In the genomic region with DNA sequence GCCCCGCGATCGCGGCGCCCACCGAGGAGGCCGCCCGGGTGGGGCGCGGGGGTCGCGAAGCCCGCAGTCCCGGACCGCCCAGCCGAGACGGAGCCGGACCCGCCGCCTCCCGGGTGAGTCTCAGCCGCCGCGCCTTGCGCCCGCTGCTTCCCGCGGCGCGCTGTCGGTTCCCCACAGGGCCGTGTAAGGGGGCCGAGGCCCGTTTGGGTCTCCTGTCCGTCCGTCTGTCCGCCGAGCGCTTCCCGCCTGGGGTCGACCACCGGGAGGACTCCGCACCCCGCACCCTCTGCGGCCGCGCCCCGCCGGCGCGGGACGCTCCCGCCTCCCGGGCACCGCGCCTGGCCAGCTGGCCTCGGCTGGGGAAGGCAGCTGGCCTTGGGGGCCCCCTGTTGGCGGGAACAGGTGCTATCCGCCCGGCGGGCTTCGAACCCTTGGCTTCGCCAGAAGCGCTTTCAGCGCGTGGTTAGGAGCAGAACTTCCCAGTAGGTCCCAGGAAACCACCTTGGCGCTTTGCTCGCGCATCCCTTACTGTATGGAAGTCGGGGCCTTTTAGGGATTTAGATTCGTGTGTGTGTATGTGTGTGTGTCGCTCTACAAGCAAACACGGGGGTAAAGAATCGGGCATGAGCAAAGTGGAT, we compare ENCODE assay signal across 1 cellular context.
TF ChIP-seq lines count a peak whose summit lies in the region.

No MANE protein-coding gene starts in this region.

TF ChIP-seq in H1, 55 proteins besides CTCF, POLR2A, EP300 and RAD21 (continued from another document):
- peak; percentile 84 for TF ChIP-seq E2F6 (IDR thresholded peaks at IDR 0.05)
- TF ChIP-seq POU5F1 (IDR thresholded peaks at IDR 0.05; ENCODE audit: low read depth, low read length), result no peak
- no peak for TF ChIP-seq EZH2 (IDR thresholded peaks at IDR 0.05; ENCODE audit: low read depth, low read length, severe bottlenecking)
- no peak for TF ChIP-seq JUN (IDR thresholded peaks at IDR 0.05; ENCODE audit: low read depth, low read length)
- TF ChIP-seq KDM1A (IDR thresholded peaks at IDR 0.05; ENCODE audit: borderline replicate concordance, low read length), result peak; percentile 52; the same call in 1 of the 2 replicates
- TF ChIP-seq BACH1 (IDR thresholded peaks at IDR 0.05; ENCODE audit: low read length), result no peak
- TF ChIP-seq, protein P1, sequence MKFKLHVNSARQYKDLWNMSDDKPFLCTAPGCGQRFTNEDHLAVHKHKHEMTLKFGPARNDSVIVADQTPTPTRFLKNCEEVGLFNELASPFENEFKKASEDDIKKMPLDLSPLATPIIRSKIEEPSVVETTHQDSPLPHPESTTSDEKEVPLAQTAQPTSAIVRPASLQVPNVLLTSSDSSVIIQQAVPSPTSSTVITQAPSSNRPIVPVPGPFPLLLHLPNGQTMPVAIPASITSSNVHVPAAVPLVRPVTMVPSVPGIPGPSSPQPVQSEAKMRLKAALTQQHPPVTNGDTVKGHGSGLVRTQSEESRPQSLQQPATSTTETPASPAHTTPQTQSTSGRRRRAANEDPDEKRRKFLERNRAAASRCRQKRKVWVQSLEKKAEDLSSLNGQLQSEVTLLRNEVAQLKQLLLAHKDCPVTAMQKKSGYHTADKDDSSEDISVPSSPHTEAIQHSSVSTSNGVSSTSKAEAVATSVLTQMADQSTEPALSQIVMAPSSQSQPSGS (IDR thresholded peaks at IDR 0.05; ENCODE audit: low read length), result no peak
- TF ChIP-seq KDM5A (IDR thresholded peaks at IDR 0.05; ENCODE audit: low read length), result no peak
- TF ChIP-seq CHD2 (IDR thresholded peaks at IDR 0.05; ENCODE audit: low read length), result no peak
- TF ChIP-seq ASH2L (IDR thresholded peaks at IDR 0.05; ENCODE audit: low read length), result peak; percentile 51
- TF ChIP-seq MAX (IDR thresholded peaks at IDR 0.05), result peak; percentile 73
- TF ChIP-seq TCF12 (IDR thresholded peaks at IDR 0.05; ENCODE audit: low read depth, low read length), result peak; percentile 83; the same call in 1 of the 2 replicates
- no peak for TF ChIP-seq GTF2F1 (IDR thresholded peaks at IDR 0.05; ENCODE audit: borderline replicate concordance, low read depth, low read length)
- TF ChIP-seq, protein P2, sequence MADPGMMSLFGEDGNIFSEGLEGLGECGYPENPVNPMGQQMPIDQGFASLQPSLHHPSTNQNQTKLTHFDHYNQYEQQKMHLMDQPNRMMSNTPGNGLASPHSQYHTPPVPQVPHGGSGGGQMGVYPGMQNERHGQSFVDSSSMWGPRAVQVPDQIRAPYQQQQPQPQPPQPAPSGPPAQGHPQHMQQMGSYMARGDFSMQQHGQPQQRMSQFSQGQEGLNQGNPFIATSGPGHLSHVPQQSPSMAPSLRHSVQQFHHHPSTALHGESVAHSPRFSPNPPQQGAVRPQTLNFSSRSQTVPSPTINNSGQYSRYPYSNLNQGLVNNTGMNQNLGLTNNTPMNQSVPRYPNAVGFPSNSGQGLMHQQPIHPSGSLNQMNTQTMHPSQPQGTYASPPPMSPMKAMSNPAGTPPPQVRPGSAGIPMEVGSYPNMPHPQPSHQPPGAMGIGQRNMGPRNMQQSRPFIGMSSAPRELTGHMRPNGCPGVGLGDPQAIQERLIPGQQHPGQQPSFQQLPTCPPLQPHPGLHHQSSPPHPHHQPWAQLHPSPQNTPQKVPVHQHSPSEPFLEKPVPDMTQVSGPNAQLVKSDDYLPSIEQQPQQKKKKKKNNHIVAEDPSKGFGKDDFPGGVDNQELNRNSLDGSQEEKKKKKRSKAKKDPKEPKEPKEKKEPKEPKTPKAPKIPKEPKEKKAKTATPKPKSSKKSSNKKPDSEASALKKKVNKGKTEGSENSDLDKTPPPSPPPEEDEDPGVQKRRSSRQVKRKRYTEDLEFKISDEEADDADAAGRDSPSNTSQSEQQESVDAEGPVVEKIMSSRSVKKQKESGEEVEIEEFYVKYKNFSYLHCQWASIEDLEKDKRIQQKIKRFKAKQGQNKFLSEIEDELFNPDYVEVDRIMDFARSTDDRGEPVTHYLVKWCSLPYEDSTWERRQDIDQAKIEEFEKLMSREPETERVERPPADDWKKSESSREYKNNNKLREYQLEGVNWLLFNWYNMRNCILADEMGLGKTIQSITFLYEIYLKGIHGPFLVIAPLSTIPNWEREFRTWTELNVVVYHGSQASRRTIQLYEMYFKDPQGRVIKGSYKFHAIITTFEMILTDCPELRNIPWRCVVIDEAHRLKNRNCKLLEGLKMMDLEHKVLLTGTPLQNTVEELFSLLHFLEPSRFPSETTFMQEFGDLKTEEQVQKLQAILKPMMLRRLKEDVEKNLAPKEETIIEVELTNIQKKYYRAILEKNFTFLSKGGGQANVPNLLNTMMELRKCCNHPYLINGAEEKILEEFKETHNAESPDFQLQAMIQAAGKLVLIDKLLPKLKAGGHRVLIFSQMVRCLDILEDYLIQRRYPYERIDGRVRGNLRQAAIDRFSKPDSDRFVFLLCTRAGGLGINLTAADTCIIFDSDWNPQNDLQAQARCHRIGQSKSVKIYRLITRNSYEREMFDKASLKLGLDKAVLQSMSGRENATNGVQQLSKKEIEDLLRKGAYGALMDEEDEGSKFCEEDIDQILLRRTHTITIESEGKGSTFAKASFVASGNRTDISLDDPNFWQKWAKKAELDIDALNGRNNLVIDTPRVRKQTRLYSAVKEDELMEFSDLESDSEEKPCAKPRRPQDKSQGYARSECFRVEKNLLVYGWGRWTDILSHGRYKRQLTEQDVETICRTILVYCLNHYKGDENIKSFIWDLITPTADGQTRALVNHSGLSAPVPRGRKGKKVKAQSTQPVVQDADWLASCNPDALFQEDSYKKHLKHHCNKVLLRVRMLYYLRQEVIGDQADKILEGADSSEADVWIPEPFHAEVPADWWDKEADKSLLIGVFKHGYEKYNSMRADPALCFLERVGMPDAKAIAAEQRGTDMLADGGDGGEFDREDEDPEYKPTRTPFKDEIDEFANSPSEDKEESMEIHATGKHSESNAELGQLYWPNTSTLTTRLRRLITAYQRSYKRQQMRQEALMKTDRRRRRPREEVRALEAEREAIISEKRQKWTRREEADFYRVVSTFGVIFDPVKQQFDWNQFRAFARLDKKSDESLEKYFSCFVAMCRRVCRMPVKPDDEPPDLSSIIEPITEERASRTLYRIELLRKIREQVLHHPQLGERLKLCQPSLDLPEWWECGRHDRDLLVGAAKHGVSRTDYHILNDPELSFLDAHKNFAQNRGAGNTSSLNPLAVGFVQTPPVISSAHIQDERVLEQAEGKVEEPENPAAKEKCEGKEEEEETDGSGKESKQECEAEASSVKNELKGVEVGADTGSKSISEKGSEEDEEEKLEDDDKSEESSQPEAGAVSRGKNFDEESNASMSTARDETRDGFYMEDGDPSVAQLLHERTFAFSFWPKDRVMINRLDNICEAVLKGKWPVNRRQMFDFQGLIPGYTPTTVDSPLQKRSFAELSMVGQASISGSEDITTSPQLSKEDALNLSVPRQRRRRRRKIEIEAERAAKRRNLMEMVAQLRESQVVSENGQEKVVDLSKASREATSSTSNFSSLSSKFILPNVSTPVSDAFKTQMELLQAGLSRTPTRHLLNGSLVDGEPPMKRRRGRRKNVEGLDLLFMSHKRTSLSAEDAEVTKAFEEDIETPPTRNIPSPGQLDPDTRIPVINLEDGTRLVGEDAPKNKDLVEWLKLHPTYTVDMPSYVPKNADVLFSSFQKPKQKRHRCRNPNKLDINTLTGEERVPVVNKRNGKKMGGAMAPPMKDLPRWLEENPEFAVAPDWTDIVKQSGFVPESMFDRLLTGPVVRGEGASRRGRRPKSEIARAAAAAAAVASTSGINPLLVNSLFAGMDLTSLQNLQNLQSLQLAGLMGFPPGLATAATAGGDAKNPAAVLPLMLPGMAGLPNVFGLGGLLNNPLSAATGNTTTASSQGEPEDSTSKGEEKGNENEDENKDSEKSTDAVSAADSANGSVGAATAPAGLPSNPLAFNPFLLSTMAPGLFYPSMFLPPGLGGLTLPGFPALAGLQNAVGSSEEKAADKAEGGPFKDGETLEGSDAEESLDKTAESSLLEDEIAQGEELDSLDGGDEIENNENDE (IDR thresholded peaks at IDR 0.05; ENCODE audit: insufficient replicate concordance, low read length), result no peak
- TF ChIP-seq SIRT6 (IDR thresholded peaks at IDR 0.05; ENCODE audit: low read length), result no peak
- TF ChIP-seq NRF1 (IDR thresholded peaks at IDR 0.05; ENCODE audit: low read depth, low read length), result no peak
- TF ChIP-seq KDM4A (IDR thresholded peaks at IDR 0.05; ENCODE audit: low read depth, low read length, severe bottlenecking), result peak; percentile 96
- TF ChIP-seq RBBP5 (IDR thresholded peaks at IDR 0.05; ENCODE audit: borderline replicate concordance, low read depth, low read length), result peak; percentile 72; the same call in 1 of the 2 replicates
- no peak for TF ChIP-seq SAP30 (IDR thresholded peaks at IDR 0.05; ENCODE audit: insufficient read depth, insufficient replicate concordance, low read length)
- TF ChIP-seq EGR1 (IDR thresholded peaks at IDR 0.05; ENCODE audit: borderline replicate concordance, low read depth, low read length), result no peak
- TF ChIP-seq TAF7 (optimal IDR thresholded peaks at IDR 0.05; ENCODE audit: borderline replicate concordance, low read depth, low read length), result no peak
TF ChIP-seq in H1: peak in this region for 9.
